8 cellular contexts compared by ENCODE assay signal in the genomic region with DNA sequence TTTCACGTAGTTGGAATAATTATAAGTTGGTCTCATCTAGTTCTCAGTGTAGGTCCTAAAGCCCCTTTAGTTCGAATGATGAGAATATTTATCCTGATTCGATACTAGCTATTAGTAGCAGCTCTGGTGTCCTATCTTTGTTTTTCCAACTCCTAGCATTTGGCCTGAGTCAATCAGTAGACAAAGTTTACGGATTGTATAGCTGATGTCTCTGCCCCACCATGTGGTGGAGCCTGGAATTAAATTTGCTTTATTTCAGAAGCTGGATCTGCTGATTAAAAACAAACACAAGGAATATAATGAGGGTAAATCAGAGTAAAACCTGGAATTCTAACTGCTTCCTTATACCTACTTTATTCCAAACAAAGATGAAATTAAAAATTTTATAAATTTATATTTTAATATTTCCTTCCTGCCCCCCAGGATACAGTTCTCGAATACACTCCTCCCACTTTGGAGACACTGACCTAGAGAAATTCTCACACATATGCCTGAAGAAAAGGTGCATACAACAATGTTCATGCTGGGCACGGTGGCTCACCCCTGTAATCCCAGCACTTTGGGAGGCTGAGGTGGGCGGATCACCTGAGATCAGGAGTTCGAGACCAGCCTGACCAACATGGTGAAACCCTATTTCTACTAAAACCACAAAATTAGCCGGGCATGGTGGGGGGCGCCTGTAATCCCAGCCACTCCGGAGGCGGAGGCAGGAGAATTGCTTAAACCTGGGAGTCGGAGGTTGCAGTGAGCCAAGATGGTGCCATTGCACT. TPM values are rescaled to one million over a fixed set of nuclear protein-coding genes. Genes with fewer than 3 reads are reported as not detected.
DNase-seq lines count a peak whose midpoint lies in the region; ATAC-seq and TF ChIP-seq lines count a peak whose summit lies in the region.

No MANE protein-coding gene starts in this region.

- POLR2A ChIA-PET in activated CD4-positive, alpha-beta T cell treated with anti-CD3 and anti-CD28 coated beads, Interleukin-2, amount 10 ng/mL, durations not matched to agents 7 days and 5 days (lab: Charles Lee): interaction anchor here (0.7 kb wide), 1 partner anchor 388 kb away, joined by 3 read pairs; no protein-coding TSS in a partner anchor

- H3K27me3 ChIP-seq in cardiac muscle cell (no peaks in the 10 kb centered on the region), sigmoid colon (no peaks in the 10 kb centered on the region)

- H3K4me3 ChIP-seq in cardiac muscle cell (no peak overlapping the region), sigmoid colon (no peak overlapping the region)

- H3K9me3 Mint-ChIP-seq in activated CD4-positive, alpha-beta T cell treated with anti-CD3 and anti-CD28 coated beads, Interleukin-2, amount 10 ng/mL, durations not matched to agents 7 days and 5 days: no peaks in the 10 kb centered on the region
- no peaks in the 10 kb centered on the region for H3K9me3 Mint-ChIP-seq in activated T-helper 2 cell treated with anti-CD3 and anti-CD28 coated beads, Interferon-gamma antibody, Interleukin-2, Interleukin-4, amounts not matched to agents 10 μg/mL and 5 μg/mL and 100 μg/mL, durations not matched to agents 14 hours and 24 hours and 36 hours

- WGBS in sigmoid colon, 2 donors: 63 to 78% methylated on average over 13 of the region's 13 CpGs

- H3K36me3 ChIP-seq in cardiac muscle cell (no peaks in the 10 kb centered on the region), sigmoid colon (no peaks in the 10 kb centered on the region)

- CTCF ChIA-PET in activated CD4-positive, alpha-beta T cell treated with anti-CD3 and anti-CD28 coated beads, Interleukin-2, amount 10 ng/mL, durations not matched to agents 7 days and 5 days (lab: Charles Lee): interaction anchor here (0.6 to 1.1 kb wide), 4 partner anchors 9 to 137 kb away, joined by 3 to 4 read pairs (median 3); no protein-coding TSS in a partner anchor

- H3K27ac Mint-ChIP-seq in activated CD4-positive, alpha-beta T cell treated with anti-CD3 and anti-CD28 coated beads, Interleukin-2, amount 10 ng/mL, durations not matched to agents 7 days and 5 days: no peak overlapping the region
- no peak overlapping the region for H3K27ac Mint-ChIP-seq in activated T-helper 2 cell treated with anti-CD3 and anti-CD28 coated beads, Interferon-gamma antibody, Interleukin-2, Interleukin-4, amounts not matched to agents 10 μg/mL and 5 μg/mL and 100 μg/mL, durations not matched to agents 14 hours and 24 hours and 36 hours

- intact Hi-C loops in Right ventricle myocardium inferior (cut with DNase I): loop anchor here (5.0 kb wide), 1 partner anchor 131 kb away; no protein-coding TSS in a partner anchor
- intact Hi-C loops in cardiac septum (cut with DNase I): no loop called here
- intact Hi-C loops in sigmoid colon (cut with DNase I): no loop called here
- intact Hi-C loops in activated T-helper 2 cell treated with anti-CD3 and anti-CD28 coated beads, Interferon-gamma antibody, Interleukin-2, Interleukin-4, amounts not matched to agents 10 μg/mL and 5 μg/mL and 100 μg/mL, durations not matched to agents 14 hours and 24 hours and 36 hours (cut with micrococcal nuclease): loop anchor here (5.0 kb wide), 1 partner anchor 286 kb away; the partner anchor contains the start of gene INSM2

- no peaks in the 10 kb centered on the region for H3K36me3 Mint-ChIP-seq in activated CD4-positive, alpha-beta T cell treated with anti-CD3 and anti-CD28 coated beads, Interleukin-2, amount 10 ng/mL, durations not matched to agents 7 days and 5 days (ENCODE audit: low read depth)
- H3K36me3 Mint-ChIP-seq in activated T-helper 2 cell treated with anti-CD3 and anti-CD28 coated beads, Interferon-gamma antibody, Interleukin-2, Interleukin-4, amounts not matched to agents 10 μg/mL and 5 μg/mL and 100 μg/mL, durations not matched to agents 14 hours and 24 hours and 36 hours (ENCODE audit: low read depth): no peaks in the 10 kb centered on the region

- no peaks in the 10 kb centered on the region for H3K4me1 ChIP-seq in cardiac muscle cell (ENCODE audit: low read depth)
- no peaks in the 10 kb centered on the region for H3K4me1 ChIP-seq in sigmoid colon

- ATAC-seq in Right ventricle myocardium inferior: peak; percentile 62
- ATAC-seq in GM21423 (IDR thresholded peaks at IDR 0.05; ENCODE audit: unreplicated experiment): no peak

- DNase-seq in Right ventricle myocardium inferior (ENCODE audit: missing footprints) (no peak), cardiac septum (ENCODE audit: low spot score) (no peak), NAMALWA (ENCODE audit: low spot score) (peak; percentile 45), cardiac muscle cell (ENCODE audit: low read depth in 1 of 2, low spot score in 1 of 2) (peak; percentile 50 to 61), sigmoid colon (no peak)
- DNase-seq in activated CD4-positive, alpha-beta T cell treated with anti-CD3 and anti-CD28 coated beads, Interleukin-2, amount 10 ng/mL, durations not matched to agents 7 days and 5 days: peak; percentile 39
- DNase-seq in activated T-helper 2 cell treated with anti-CD3 and anti-CD28 coated beads, Interferon-gamma antibody, Interleukin-2, Interleukin-4, amounts not matched to agents 10 μg/mL and 5 μg/mL and 100 μg/mL, durations not matched to agents 14 hours and 24 hours and 36 hours (ENCODE audit: low spot score): no peak

- no peak overlapping the region for H3K4me3 Mint-ChIP-seq in activated CD4-positive, alpha-beta T cell treated with anti-CD3 and anti-CD28 coated beads, Interleukin-2, amount 10 ng/mL, durations not matched to agents 7 days and 5 days
- no peak overlapping the region for H3K4me3 Mint-ChIP-seq in activated T-helper 2 cell treated with anti-CD3 and anti-CD28 coated beads, Interferon-gamma antibody, Interleukin-2, Interleukin-4, amounts not matched to agents 10 μg/mL and 5 μg/mL and 100 μg/mL, durations not matched to agents 14 hours and 24 hours and 36 hours (ENCODE audit: low read depth)

- H3K4me1 Mint-ChIP-seq in activated CD4-positive, alpha-beta T cell treated with anti-CD3 and anti-CD28 coated beads, Interleukin-2, amount 10 ng/mL, durations not matched to agents 7 days and 5 days: peaks cover 4% of the 10 kb centered on the region
- peaks cover 3% of the 10 kb centered on the region for H3K4me1 Mint-ChIP-seq in activated T-helper 2 cell treated with anti-CD3 and anti-CD28 coated beads, Interferon-gamma antibody, Interleukin-2, Interleukin-4, amounts not matched to agents 10 μg/mL and 5 μg/mL and 100 μg/mL, durations not matched to agents 14 hours and 24 hours and 36 hours (ENCODE audit: low read depth)

- H3K27ac ChIP-seq in cardiac muscle cell (no peak overlapping the region), sigmoid colon (no peak overlapping the region)

- TF ChIP-seq POLR2A in sigmoid colon (IDR thresholded peaks at IDR 0.05): no peak

- H3K9me3 ChIP-seq in cardiac muscle cell (ENCODE audit: low read depth): no peaks in the 10 kb centered on the region
- H3K9me3 ChIP-seq in sigmoid colon: no peaks in the 10 kb centered on the region

- TF ChIP-seq CTCF in cardiac muscle cell (IDR thresholded peaks at IDR 0.05; ENCODE audit: low read depth, low read length) (peak; percentile 62), sigmoid colon (IDR thresholded peaks at IDR 0.05) (peak in 3 of 4 experiments; percentile 40 to 57 (median 43))

- peaks cover 3% of the 10 kb centered on the region for H3K27me3 Mint-ChIP-seq in activated CD4-positive, alpha-beta T cell treated with anti-CD3 and anti-CD28 coated beads, Interleukin-2, amount 10 ng/mL, durations not matched to agents 7 days and 5 days
- peaks cover 8% of the 10 kb centered on the region for H3K27me3 Mint-ChIP-seq in activated T-helper 2 cell treated with anti-CD3 and anti-CD28 coated beads, Interferon-gamma antibody, Interleukin-2, Interleukin-4, amounts not matched to agents 10 μg/mL and 5 μg/mL and 100 μg/mL, durations not matched to agents 14 hours and 24 hours and 36 hours (ENCODE audit: low read depth)

- TF ChIP-seq EP300 in sigmoid colon (IDR thresholded peaks at IDR 0.05): no peak

RNA-seq across cellular contexts. Expression of gene BRMS1L, which starts 7.6 kb away (rescaled TPM):
- total RNA-seq in Right ventricle myocardium inferior: 11.7 TPM
- total RNA-seq in cardiac septum: 12.1 TPM
- total RNA-seq in activated CD4-positive, alpha-beta T cell treated with anti-CD3 and anti-CD28 coated beads, Interleukin-2, amount 10 ng/mL, durations not matched to agents 7 days and 5 days: 1 to 10 TPM; 4.8 to 4.9 TPM
- 7.0 and 8.2 TPM in 2 replicates for total RNA-seq in cardiac muscle cell
- polyA plus RNA-seq in cardiac muscle cell: 18.4 and 18.5 TPM in 2 replicates
- 10 to 100 TPM in 2 of 4 donors, 1 to 10 TPM in 2; 5.8 to 10.5 (median 9.7) TPM for total RNA-seq in sigmoid colon
- polyA plus RNA-seq in sigmoid colon: 1 to 10 TPM; 4.2 to 4.6 (median 4.4) TPM
- total RNA-seq in activated T-helper 2 cell treated with anti-CD3 and anti-CD28 coated beads, Interferon-gamma antibody, Interleukin-2, Interleukin-4, amounts not matched to agents 10 μg/mL and 5 μg/mL and 100 μg/mL, durations not matched to agents 14 hours and 24 hours and 36 hours: 5.3 and 6.1 TPM in 2 replicates

RNA-seq across cellular contexts. Expression of gene RALGAPA1, which starts 9.4 kb away (rescaled TPM):
- total RNA-seq in Right ventricle myocardium inferior (35.6 TPM), cardiac septum (45.1 TPM), cardiac muscle cell (27.4 and 31.5 TPM in 2 replicates), sigmoid colon (10 to 100 TPM; 58.6 to 89.9 (median 75.1) TPM)
- 10 to 100 TPM; 32.5 to 35.6 TPM for total RNA-seq in activated CD4-positive, alpha-beta T cell treated with anti-CD3 and anti-CD28 coated beads, Interleukin-2, amount 10 ng/mL, durations not matched to agents 7 days and 5 days
- polyA plus RNA-seq in cardiac muscle cell (28.1 and 30.6 TPM in 2 replicates), sigmoid colon (10 to 100 TPM; 10.2 to 15.8 (median 12.6) TPM)
- 30.9 and 34.7 TPM in 2 replicates for total RNA-seq in activated T-helper 2 cell treated with anti-CD3 and anti-CD28 coated beads, Interferon-gamma antibody, Interleukin-2, Interleukin-4, amounts not matched to agents 10 μg/mL and 5 μg/mL and 100 μg/mL, durations not matched to agents 14 hours and 24 hours and 36 hours

Comparison
In these comparisons a context has a peak if more than half of its experiments do, and no peak if none do; other contexts are left out.
1. DNase-seq: peak in NAMALWA (single experiment), activated CD4-positive, alpha-beta T cell treated with anti-CD3 and anti-CD28 coated beads, Interleukin-2, amount 10 ng/mL, durations not matched to agents 7 days and 5 days (single experiment) and cardiac muscle cell (2 of 2); none in Right ventricle myocardium inferior (single experiment), cardiac septum (single experiment), sigmoid colon (single experiment) and activated T-helper 2 cell treated with anti-CD3 and anti-CD28 coated beads, Interferon-gamma antibody, Interleukin-2, Interleukin-4, amounts not matched to agents 10 μg/mL and 5 μg/mL and 100 μg/mL, durations not matched to agents 14 hours and 24 hours and 36 hours (single experiment).
2. intact Hi-C loops: an anchor here in Right ventricle myocardium inferior (5.0 kb wide) and activated T-helper 2 cell treated with anti-CD3 and anti-CD28 coated beads, Interferon-gamma antibody, Interleukin-2, Interleukin-4, amounts not matched to agents 10 μg/mL and 5 μg/mL and 100 μg/mL, durations not matched to agents 14 hours and 24 hours and 36 hours (5.0 kb wide); none called in cardiac septum and sigmoid colon.